11 cellular contexts compared by ENCODE assay signal in genomic region chr3:35659808-35660207, GRCh38. TPM values are rescaled to one million over a fixed set of nuclear protein-coding genes. Genes with fewer than 3 reads are reported as not detected.
DNase-seq lines count a peak whose midpoint lies in the region; ATAC-seq and TF ChIP-seq lines count a peak whose summit lies in the region.
"Had no signal": no experiment of that assay in that cellular context is flagged by ENCODE, and none has a peak within 500 bp of the region (broad histone marks: within the 10 kb centered on the region; RNA-seq: fewer than 3 reads in every experiment).

No MANE protein-coding gene starts in this region.

- no peak for TF ChIP-seq EP300 in upper lobe of left lung (IDR thresholded peaks at IDR 0.05)

- TF ChIP-seq POLR2A in upper lobe of left lung (IDR thresholded peaks at IDR 0.05), result no peak

- H3K27me3 ChIP-seq in kidney epithelial cell (ENCODE audit: control insufficient read depth, insufficient read depth, low read length) (no peaks in the 10 kb centered on the region), upper lobe of left lung (no peaks in the 10 kb centered on the region)

- H3K4me1 ChIP-seq in upper lobe of left lung, result no peaks in the 10 kb centered on the region

- POLR2A ChIA-PET in RWPE1 (lab: Yijun Ruan, JAX; ENCODE audit: low non-redundant PET), result no interaction called here

- TF ChIP-seq CTCF in C4-2B (conservative IDR thresholded peaks at IDR 0.05) (peak; percentile 34), RWPE1 (conservative IDR thresholded peaks at IDR 0.05; ENCODE audit: low read depth) (peak; percentile 15; the same call in 1 of the 2 replicates), kidney epithelial cell (IDR thresholded peaks at IDR 0.05; ENCODE audit: insufficient read depth, low read length, poor library complexity, severe bottlenecking) (peak; percentile 54), upper lobe of left lung (IDR thresholded peaks at IDR 0.05) (no peak)

- CTCF ChIA-PET in RWPE1 (lab: Yijun Ruan, JAX), result interaction anchor here (1.2 kb wide), 1 partner anchor 12 kb away, joined by 3 read pairs; no protein-coding TSS in a partner anchor

- H3K9me3 ChIP-seq in upper lobe of left lung, result no peaks in the 10 kb centered on the region

- H3K4me3 ChIP-seq in kidney epithelial cell (ENCODE audit: low read depth, low read length) (no peak overlapping the region), upper lobe of left lung (no peak overlapping the region)

- ATAC-seq in HG02870 (IDR thresholded peaks at IDR 0.05; ENCODE audit: unreplicated experiment), result peak; percentile 34
- ATAC-seq in upper lobe of left lung (ENCODE audit: low FRiP score in 2 of 2), result no peak
- ATAC-seq in HG03469 (IDR thresholded peaks at IDR 0.05; ENCODE audit: unreplicated experiment), result no peak
- ATAC-seq: stimulated activated memory B cell treated with anti-CD40 and anti-IgM and Interleukin-4, amounts not matched to agents 10 μg/mL and 1 μg/mL and 100 μg/mL, for 72 hours had no signal

- H3K27ac ChIP-seq in C4-2B (no peak overlapping the region), RWPE1 (no peak overlapping the region), upper lobe of left lung (no peak overlapping the region)

- H3K36me3 ChIP-seq in kidney epithelial cell (ENCODE audit: control insufficient read depth, insufficient read depth, low read length) (no peaks in the 10 kb centered on the region), upper lobe of left lung (no peaks in the 10 kb centered on the region)

- DNase-seq in RWPE1 (ENCODE audit: low spot score), result no peak
- no peak for DNase-seq in kidney epithelial cell (ENCODE audit: low read depth)
- no peak for DNase-seq in upper lobe of left lung
- DNase-seq in cardiac septum (ENCODE audit: low spot score), result no peak
- DNase-seq in hepatic stellate cell (ENCODE audit: low spot score), result no peak
- DNase-seq: HFFc6 had no signal

- intact Hi-C loops in cardiac septum (cut with DNase I), result no loop called here

RNA-seq across cellular contexts. Expression of gene ARPP21, which starts 20.5 kb away (rescaled TPM):
- total RNA-seq in kidney epithelial cell, result 0.14 and 0.71 TPM in 2 replicates
- total RNA-seq in upper lobe of left lung, result not detected
- total RNA-seq in cardiac septum, result not detected
- total RNA-seq: HFFc6, NCI-H460 had no signal

Comparison
In these comparisons a context has a peak if more than half of its experiments do, and no peak if none do; other contexts are left out.
1. CTCF ChIP-seq: peak in C4-2B (single experiment), RWPE1 (single experiment) and kidney epithelial cell (single experiment); none in upper lobe of left lung (0 of 6).